Comparison of ENCODE assay signal across 19 cellular contexts in genomic region chr15:57675481-57676181, GRCh38. TPM values are rescaled to one million over a fixed set of nuclear protein-coding genes. Genes with fewer than 3 reads are reported as not detected.
DNase-seq lines count a peak whose midpoint lies in the region; ATAC-seq, FAIRE-seq and TF ChIP-seq lines count a peak whose summit lies in the region.
"Had no signal": no experiment of that assay in that cellular context is flagged by ENCODE, and none has a peak within 500 bp of the region (broad histone marks: within the 10 kb centered on the region; RNA-seq: fewer than 3 reads in every experiment).

No MANE protein-coding gene starts in this region.

- peaks cover 8% of the 10 kb centered on the region for H3F3A ChIP-seq in PC-9 (ENCODE audit: insufficient read depth, low read depth)

- no peak for FAIRE-seq in pancreas (lab: Jason Lieb, UNC)
- FAIRE-seq: GM12891 had no signal

- TF ChIP-seq CTCF in C4-2B (conservative IDR thresholded peaks at IDR 0.05), result no peak
- no peak for TF ChIP-seq CTCF in PC-9 (conservative IDR thresholded peaks at IDR 0.05)
- no peak for TF ChIP-seq CTCF in hepatocyte (IDR thresholded peaks at IDR 0.05; ENCODE audit: poor library complexity)
- no peak for TF ChIP-seq CTCF in pancreas (IDR thresholded peaks at IDR 0.05)

- H3K4me3 ChIP-seq in PC-9 (no peak overlapping the region), hepatocyte (no peak overlapping the region), pancreas (no peak overlapping the region)
- H3K4me3 ChIP-seq: BLaER1 treated with 17β-estradiol and CSF1 and Interleukin-3, amounts not matched to agents 10 nM and 100 nM; spleen had no signal

- CTCF ChIA-PET in PC-9 (lab: Charles Lee), result no interaction called here

- H3K4me2 ChIP-seq in PC-9 (peak overlapping the region; percentile 54), hepatocyte (no peak overlapping the region)
- H3K4me2 ChIP-seq: BLaER1 treated with 17β-estradiol and CSF1 and Interleukin-3, amounts not matched to agents 10 nM and 100 nM had no signal

- peaks cover 17% of the 10 kb centered on the region for H3K4me1 ChIP-seq in PC-9 (replicated peaks; ENCODE audit: insufficient read depth)
- peaks cover 11% of the 10 kb centered on the region for H3K4me1 ChIP-seq in hepatocyte (ENCODE audit: insufficient read depth)
- peaks cover 4 to 14% (median 12%) of the 10 kb centered on the region in 3 donors for H3K4me1 ChIP-seq in pancreas
- H3K4me1 ChIP-seq: BLaER1 treated with 17β-estradiol and CSF1 and Interleukin-3, amounts not matched to agents 10 nM and 100 nM had no signal

- peak overlapping the region; percentile 76 for H3K27ac ChIP-seq in C4-2B
- H3K27ac ChIP-seq in PC-9, result peak overlapping the region; percentile 24; the same call in 1 of the 2 replicates
- peak overlapping the region; percentile 71 for H3K27ac ChIP-seq in hepatocyte
- peak overlapping the region in 3 of 4 donors; percentile 7 to 47 (median 31) for H3K27ac ChIP-seq in pancreas
- H3K27ac ChIP-seq: BLaER1 treated with 17β-estradiol and CSF1 and Interleukin-3, amounts not matched to agents 10 nM and 100 nM; spleen had no signal

- H4K20me1 ChIP-seq in PC-9 (ENCODE audit: insufficient read depth), result no peaks in the 10 kb centered on the region
- H4K20me1 ChIP-seq in hepatocyte (ENCODE audit: insufficient read depth, poor library complexity, severe bottlenecking), result no peaks in the 10 kb centered on the region
- H4K20me1 ChIP-seq: BLaER1 treated with 17β-estradiol and CSF1 and Interleukin-3, amounts not matched to agents 10 nM and 100 nM had no signal

- H3K9me3 ChIP-seq in PC-9 (ENCODE audit: insufficient read depth, low read depth) (no peaks in the 10 kb centered on the region), hepatocyte (ENCODE audit: low read depth) (no peaks in the 10 kb centered on the region), pancreas (no peaks in the 10 kb centered on the region)
- H3K9me3 ChIP-seq: BLaER1 treated with 17β-estradiol and CSF1 and Interleukin-3, amounts not matched to agents 10 nM and 100 nM; spleen had no signal

- H3K36me3 ChIP-seq in PC-9 (ENCODE audit: low read depth) (no peaks in the 10 kb centered on the region), hepatocyte (replicated peaks; ENCODE audit: insufficient read depth, low read depth) (no peaks in the 10 kb centered on the region), pancreas (no peaks in the 10 kb centered on the region)
- H3K36me3 ChIP-seq: BLaER1 treated with 17β-estradiol and CSF1 and Interleukin-3, amounts not matched to agents 10 nM and 100 nM had no signal

- intact Hi-C loops in PC-9 (cut with micrococcal nuclease; ENCODE audit: unreplicated experiment), result loop anchor here (1.0 kb wide), 1 partner anchor 31 kb away; the partner anchor contains the start of gene POLR2M
- intact Hi-C loops in pancreas (cut with DNase I), result no loop called here

- H3K9me2 ChIP-seq in PC-9 (ENCODE audit: insufficient read depth) (no peaks in the 10 kb centered on the region), hepatocyte (replicated peaks; ENCODE audit: insufficient read depth) (no peaks in the 10 kb centered on the region)

- H3K27me3 ChIP-seq in PC-9 (ENCODE audit: insufficient read depth, low read depth) (no peaks in the 10 kb centered on the region), hepatocyte (no peaks in the 10 kb centered on the region), pancreas (no peaks in the 10 kb centered on the region)
- H3K27me3 ChIP-seq: BLaER1 treated with 17β-estradiol and CSF1 and Interleukin-3, amounts not matched to agents 10 nM and 100 nM; spleen had no signal

- no peak overlapping the region for H2AFZ ChIP-seq in PC-9
- no peak overlapping the region for H2AFZ ChIP-seq in hepatocyte

- POLR2A ChIA-PET in PC-9 (lab: Charles Lee; ENCODE audit: unreplicated experiment), result interaction anchor here (0.5 to 0.9 kb wide), 2 partner anchors 31 to 32 kb away, joined by 3 to 5 read pairs; partner anchors contain the start of gene POLR2M

- DNase-seq in PC-9 (peak; percentile 32 to 88), hepatocyte (ENCODE audit: low spot score) (peak; percentile 36), pancreas (no peak), pons (ENCODE audit: low spot score) (no peak), NCI-H1436 (lab: John Stamatoyannopoulos, UW) (no peak), NCI-H1048 (lab: John Stamatoyannopoulos, UW) (no peak)
- DNase-seq: activated naive CD8-positive, alpha-beta T cell treated with anti-CD3 and anti-CD28 coated beads for 36 hours; erythroblast; H9; NCI-H1105 treated with DMSO at 0.1 percent for 48 hours; NCI-H2029 treated with DMSO at 0.1 percent for 48 hours; NCI-H2227 treated with DMSO at 0.1 percent for 48 hours; spleen; stimulated activated CD4-positive, alpha-beta T cell treated with anti-CD3 and anti-CD28 coated beads, Interleukin-2, amount 100 ng/mL, for 48 hours had no signal

- 69% methylated on average over 9 of the region's 9 CpGs for WGBS in hepatocyte (ENCODE audit: low lambda C conversion rate, missing lambda C conversion rate)
- 70 to 72% methylated on average over 9 of the region's 9 CpGs for WGBS in pancreas, 2 donors

- ATAC-seq in pancreas (peak; percentile 46 to 86 (median 61)), HG02885 (IDR thresholded peaks at IDR 0.05; ENCODE audit: poor library complexity, unreplicated experiment) (no peak)
- ATAC-seq: stimulated activated memory B cell treated with anti-CD40 and anti-IgM and Interleukin-4, amounts not matched to agents 10 μg/mL and 1 μg/mL and 100 μg/mL, for 72 hours had no signal

- BruUV-seq in PC-9 (replicated peaks; lab: Mats Ljungman, UMichigan), result no TSS peak

- H3K79me2 ChIP-seq in PC-9 (ENCODE audit: low read depth), result no peaks in the 10 kb centered on the region
- no peaks in the 10 kb centered on the region for H3K79me2 ChIP-seq in hepatocyte

RNA-seq across cellular contexts. Expression of gene POLR2M, which starts 30.9 kb away (rescaled TPM):
- total RNA-seq in PC-9 (2021) (53.9 and 56.8 TPM in 2 replicates), hepatocyte (56.7 and 145 TPM in 2 replicates), pancreas (10 to 100 TPM; 30.3 to 54.1 (median 38.7) TPM)
- polyA plus RNA-seq in hepatocyte (18.8 and 27.0 TPM in 2 replicates), pancreas (10 to 100 TPM; 38.7 to 47.4 TPM)

Comparison
In these comparisons a context has a peak if more than half of its experiments do, and no peak if none do; other contexts are left out.
1. H3K27ac ChIP-seq: peak in every context shown above with its lines; median percentile 76 in C4-2B; 71 in hepatocyte; 31 in pancreas; 24 in PC-9.
2. DNase-seq: peak in PC-9 (2 of 2) and hepatocyte (single experiment); none in pancreas (0 of 6), pons (single experiment), NCI-H1436 (single experiment) and NCI-H1048 (single experiment).